ENCODE assay signal across 8 cellular contexts in genomic region chr7:12570529-12571461, GRCh38. TPM values are rescaled to one million over a fixed set of nuclear protein-coding genes. Genes with fewer than 3 reads are reported as not detected.
DNase-seq lines count a peak whose midpoint lies in the region; ATAC-seq, FAIRE-seq and TF ChIP-seq lines count a peak whose summit lies in the region.

TSS of gene SCIN (plus strand) at chr7:12570720. CDS start at chr7:12570787, 67 bp downstream.

- H3K4me1 ChIP-seq in BE2C = no peaks in the 10 kb centered on the region
- peaks cover 0 to 32% (median 6%) of the 10 kb centered on the region in 12 donors for H3K4me1 ChIP-seq in heart left ventricle
- peaks cover 0 to 17% (median 0%) of the 10 kb centered on the region in 3 donors for H3K4me1 ChIP-seq in pancreas

- peaks cover 34% of the 10 kb centered on the region for H3K27me3 Mint-ChIP-seq in activated naive CD4-positive, alpha-beta T cell treated with anti-CD3 and anti-CD28 coated beads, Interleukin-2, amount 50 U/mL, for 24 hours

- no peaks in the 10 kb centered on the region for H3K36me3 ChIP-seq in BE2C
- H3K36me3 ChIP-seq in heart left ventricle = no peaks in the 10 kb centered on the region
- no peaks in the 10 kb centered on the region for H3K36me3 ChIP-seq in pancreas

- ATAC-seq in GM19324 (IDR thresholded peaks at IDR 0.05; ENCODE audit: low FRiP score, unreplicated experiment) (peak; percentile 40), heart left ventricle (peak in 3 of 4 donors; percentile 26 to 50 (median 39)), pancreas (peak; percentile 64 to 81 (median 79)), HG02840 (IDR thresholded peaks at IDR 0.05; ENCODE audit: low FRiP score, unreplicated experiment) (no peak)

- H3K27me3 ChIP-seq in BE2C (peaks cover 65% of the 10 kb centered on the region), heart left ventricle (peaks cover 0 to 38% (median 25%) of the 10 kb centered on the region in 9 donors), pancreas (peaks cover 0 to 12% (median 0%) of the 10 kb centered on the region in 4 donors)

- H3K9me3 ChIP-seq in BE2C = no peaks in the 10 kb centered on the region
- no peaks in the 10 kb centered on the region for H3K9me3 ChIP-seq in heart left ventricle
- no peaks in the 10 kb centered on the region for H3K9me3 ChIP-seq in pancreas

- FAIRE-seq in pancreas (lab: Jason Lieb, UNC) = no peak

- H3K9me3 Mint-ChIP-seq in activated naive CD4-positive, alpha-beta T cell treated with anti-CD3 and anti-CD28 coated beads, Interleukin-2, amount 50 U/mL, for 24 hours = no peaks in the 10 kb centered on the region

- H3K27ac ChIP-seq in heart left ventricle (no peak within 1 kb of the TSS), pancreas (no peak within 1 kb of the TSS)

- intact Hi-C loops in heart left ventricle (cut with DNase I) (no loop called here), pancreas (cut with DNase I) (no loop called here)

- H3K4me1 Mint-ChIP-seq in activated naive CD4-positive, alpha-beta T cell treated with anti-CD3 and anti-CD28 coated beads, Interleukin-2, amount 50 U/mL, for 24 hours = peaks cover 15% of the 10 kb centered on the region

- WGBS in heart left ventricle, 4 donors = 5 to 12% (median 6%) methylated on average over 30 to 74 of the region's 74 CpGs
- WGBS in pancreas, 2 donors = 5% methylated on average over 67 to 74 of the region's 74 CpGs

- H3K36me3 Mint-ChIP-seq in activated naive CD4-positive, alpha-beta T cell treated with anti-CD3 and anti-CD28 coated beads, Interleukin-2, amount 50 U/mL, for 24 hours = no peaks in the 10 kb centered on the region

- H3K4me3 ChIP-seq in BE2C (ENCODE audit: low read depth, low read length) = peak within 1 kb of the TSS; percentile 18; the same call in 1 of the 2 replicates
- peak within 1 kb of the TSS; percentile 15 to 53 (median 41) for H3K4me3 ChIP-seq in heart left ventricle
- peak within 1 kb of the TSS; percentile 1 to 51 (median 17) for H3K4me3 ChIP-seq in pancreas

- peak; percentile 36 for DNase-seq in BE2C
- DNase-seq in NCI-H2171 (lab: John Stamatoyannopoulos, UW) = peak; percentile 84
- peak in 1 of 5 donors; percentile 40 for DNase-seq in heart left ventricle
- DNase-seq in pancreas = peak in 5 of 6 donors; percentile 15 to 77 (median 43)
- DNase-seq in NCI-H446 treated with DMSO at 0.1 percent for 48 hours (lab: John Stamatoyannopoulos, UW) = no peak

- no peak within 1 kb of the TSS for H3K27ac Mint-ChIP-seq in activated naive CD4-positive, alpha-beta T cell treated with anti-CD3 and anti-CD28 coated beads, Interleukin-2, amount 50 U/mL, for 24 hours

- TF ChIP-seq CTCF in BE2C (IDR thresholded peaks at IDR 0.05; ENCODE audit: low read depth, low read length) (no peak), heart left ventricle (IDR thresholded peaks at IDR 0.05) (no peak), pancreas (IDR thresholded peaks at IDR 0.05) (no peak)

- TF ChIP-seq POLR2A in heart left ventricle (IDR thresholded peaks at IDR 0.05) = no peak

- peak within 1 kb of the TSS; percentile 76 for H3K4me3 Mint-ChIP-seq in activated naive CD4-positive, alpha-beta T cell treated with anti-CD3 and anti-CD28 coated beads, Interleukin-2, amount 50 U/mL, for 24 hours

RNA-seq across cellular contexts. Expression of gene SCIN, which starts in this region (rescaled TPM):
- polyA plus RNA-seq in BE2C (2012; ENCODE audit: insufficient read depth, insufficient read length, low read depth) = 0.11 TPM
- total RNA-seq in heart left ventricle = 1 to 10 TPM in 2 of 9 donors, under 1 TPM in 3, not detected in 4; 0.12 to 1.7 (median 0.90) TPM
- polyA plus RNA-seq in heart left ventricle = under 1 TPM in 1 of 2 donors, not detected in 1; 0.01 TPM
- 1 to 10 TPM in 3 of 6 donors, under 1 TPM in 3; 0.39 to 6.1 (median 1.1) TPM for total RNA-seq in pancreas
- 1 to 10 TPM in 1 of 2 donors, under 1 TPM in 1; 0.61 to 3.3 TPM for polyA plus RNA-seq in pancreas
